28 cellular contexts compared by ENCODE assay signal in the genomic region with DNA sequence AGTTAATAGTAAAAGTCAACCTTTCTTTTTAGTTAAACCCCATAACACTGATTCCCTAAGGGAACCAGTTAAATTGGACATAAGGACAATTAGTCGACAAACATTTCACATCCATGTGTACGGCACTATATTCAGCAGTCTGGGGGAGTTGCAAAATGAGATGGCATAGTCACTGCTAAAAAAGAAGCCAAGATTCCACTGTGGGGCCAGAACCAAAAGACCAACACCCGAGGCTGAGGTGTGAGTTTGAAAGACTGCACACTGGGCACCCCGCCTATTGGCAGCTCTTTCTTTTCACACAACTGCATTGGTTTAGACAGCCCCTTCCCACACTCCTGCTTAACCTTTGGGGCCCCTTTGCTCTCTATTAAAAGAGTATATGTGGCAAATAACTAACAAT.
"Had no signal": no experiment of that assay in that cellular context is flagged by ENCODE, and none has a peak within 500 bp of the region (broad histone marks: within the 10 kb centered on the region; RNA-seq: fewer than 3 reads in every experiment).

No MANE protein-coding gene starts in this region.

- H3K36me3 ChIP-seq: neural progenitor cell had no signal

- H3K9me3 Mint-ChIP-seq: activated CD4-positive, alpha-beta memory T cell treated with anti-CD3 and anti-CD28 coated beads for 36 hours; activated CD4-positive, alpha-beta T cell treated with anti-CD3 and anti-CD28 coated beads, Interleukin-2, amount 10 ng/mL, durations not matched to agents 24 days and 14 days; activated naive CD4-positive, alpha-beta T cell treated with anti-CD3 and anti-CD28 coated beads, Interleukin-2, amount 10 ng/mL, durations not matched to agents 7 days and 5 days; activated naive CD8-positive, alpha-beta T cell treated with anti-CD3 and anti-CD28 coated beads, Interleukin-2, amount 10 ng/mL, durations not matched to agents 7 days and 5 days; activated T-helper 1 cell treated with anti-CD3 and anti-CD28 coated beads, Interleukin-12 subunit alpha, Interleukin-12 subunit beta, Interleukin-2, Interleukin-4 antibody, amounts not matched to agents 30 ng/mL and 10 ng/mL and 1 ng/mL, durations not matched to agents 14 hours and 24 hours and 36 hours; dendritic cell treated with granulocyte-macrophage colony-stimulating factor and Interleukin-4, amounts not matched to agents 40 ng/mL and 50 ng/mL, for 4 days; naive B cell; neural progenitor cell; stimulated activated naive CD8-positive, alpha-beta T cell treated with anti-CD3 and anti-CD28 coated beads, Interleukin-15, Interleukin-2, amounts not matched to agents 100 ng/mL and 50 ng/mL, for 24 hours had no signal

- H3K27me3 Mint-ChIP-seq: activated CD4-positive, alpha-beta memory T cell treated with anti-CD3 and anti-CD28 coated beads for 36 hours; activated CD4-positive, alpha-beta T cell treated with anti-CD3 and anti-CD28 coated beads, Interleukin-2, amount 10 ng/mL, durations not matched to agents 24 days and 14 days; activated naive CD4-positive, alpha-beta T cell treated with anti-CD3 and anti-CD28 coated beads, Interleukin-2, amount 10 ng/mL, durations not matched to agents 7 days and 5 days; activated naive CD8-positive, alpha-beta T cell treated with anti-CD3 and anti-CD28 coated beads, Interleukin-2, amount 10 ng/mL, durations not matched to agents 7 days and 5 days; dendritic cell treated with granulocyte-macrophage colony-stimulating factor and Interleukin-4, amounts not matched to agents 40 ng/mL and 50 ng/mL, for 4 days; naive B cell; stimulated activated naive CD8-positive, alpha-beta T cell treated with anti-CD3 and anti-CD28 coated beads, Interleukin-15, Interleukin-2, amounts not matched to agents 100 ng/mL and 50 ng/mL, for 24 hours had no signal

- DNase-seq: activated CD4-positive, alpha-beta memory T cell treated with anti-CD3 and anti-CD28 coated beads for 36 hours; activated CD4-positive, alpha-beta T cell treated with anti-CD3 and anti-CD28 coated beads, Interleukin-2, amount 10 ng/mL, durations not matched to agents 24 days and 14 days; activated CD4-positive, CD25-positive, alpha-beta regulatory T cell treated with anti-CD3 and anti-CD28 coated beads, Interleukin-2, amount 50 U/mL, for 72 hours; activated CD8-positive, alpha-beta memory T cell treated with anti-CD3 and anti-CD28 coated beads, Interleukin-2, amount 50 U/mL, for 4 hours; activated gamma-delta T cell; activated naive CD4-positive, alpha-beta T cell treated with anti-CD3 and anti-CD28 coated beads, Interleukin-2, amount 10 ng/mL, durations not matched to agents 7 days and 5 days; activated naive CD8-positive, alpha-beta T cell treated with anti-CD3 and anti-CD28 coated beads, Interleukin-2, amount 10 ng/mL, durations not matched to agents 7 days and 5 days; activated T-cell treated with anti-CD3 and anti-CD28 coated beads, Interleukin-2, amount 50 U/mL, for 1 hour; brain microvascular endothelial cell; central memory CD4-positive, alpha-beta T cell; effector CD4-positive, alpha-beta T cell; kidney glomerular epithelial cell; left lung; naive B cell; occipital lobe; right lobe of liver; stimulated activated CD4-positive, alpha-beta T cell treated with anti-CD3 and anti-CD28 coated beads, Interleukin-12 subunit alpha, Interleukin-12 subunit beta, amount 100 ng/mL, for 4 hours; stimulated activated CD4-positive, alpha-beta T cell treated with anti-CD3 and anti-CD28 coated beads, Interleukin-4, amount 100 ng/mL, for 1 hour; T-helper 2 cell; upper lobe of right lung had no signal

- H3K27ac Mint-ChIP-seq: activated CD4-positive, alpha-beta memory T cell treated with anti-CD3 and anti-CD28 coated beads for 36 hours; activated CD4-positive, alpha-beta T cell treated with anti-CD3 and anti-CD28 coated beads, Interleukin-2, amount 10 ng/mL, durations not matched to agents 24 days and 14 days; activated naive CD4-positive, alpha-beta T cell treated with anti-CD3 and anti-CD28 coated beads, Interleukin-2, amount 10 ng/mL, durations not matched to agents 7 days and 5 days; activated naive CD8-positive, alpha-beta T cell treated with anti-CD3 and anti-CD28 coated beads, Interleukin-2, amount 10 ng/mL, durations not matched to agents 7 days and 5 days; activated T-helper 1 cell treated with anti-CD3 and anti-CD28 coated beads, Interleukin-12 subunit alpha, Interleukin-12 subunit beta, Interleukin-2, Interleukin-4 antibody, amounts not matched to agents 30 ng/mL and 10 ng/mL and 1 ng/mL, durations not matched to agents 14 hours and 24 hours and 36 hours; dendritic cell treated with granulocyte-macrophage colony-stimulating factor and Interleukin-4, amounts not matched to agents 40 ng/mL and 50 ng/mL, for 4 days; neural progenitor cell; stimulated activated naive CD8-positive, alpha-beta T cell treated with anti-CD3 and anti-CD28 coated beads, Interleukin-15, Interleukin-2, amounts not matched to agents 100 ng/mL and 50 ng/mL, for 24 hours had no signal

- H3K9me3 ChIP-seq: ascending aorta, gastroesophageal sphincter, left lung, right lobe of liver, upper lobe of right lung had no signal

- H3K4me3 Mint-ChIP-seq: activated CD4-positive, alpha-beta memory T cell treated with anti-CD3 and anti-CD28 coated beads for 36 hours; activated CD4-positive, alpha-beta T cell treated with anti-CD3 and anti-CD28 coated beads, Interleukin-2, amount 10 ng/mL, durations not matched to agents 24 days and 14 days; activated naive CD4-positive, alpha-beta T cell treated with anti-CD3 and anti-CD28 coated beads, Interleukin-2, amount 10 ng/mL, durations not matched to agents 7 days and 5 days; activated naive CD8-positive, alpha-beta T cell treated with anti-CD3 and anti-CD28 coated beads, Interleukin-2, amount 10 ng/mL, durations not matched to agents 7 days and 5 days; activated T-helper 1 cell treated with anti-CD3 and anti-CD28 coated beads, Interleukin-12 subunit alpha, Interleukin-12 subunit beta, Interleukin-2, Interleukin-4 antibody, amounts not matched to agents 30 ng/mL and 10 ng/mL and 1 ng/mL, durations not matched to agents 14 hours and 24 hours and 36 hours; dendritic cell treated with granulocyte-macrophage colony-stimulating factor and Interleukin-4, amounts not matched to agents 40 ng/mL and 50 ng/mL, for 4 days; naive B cell; neural progenitor cell; stimulated activated naive CD8-positive, alpha-beta T cell treated with anti-CD3 and anti-CD28 coated beads, Interleukin-15, Interleukin-2, amounts not matched to agents 100 ng/mL and 50 ng/mL, for 24 hours had no signal

- H3K4me3 ChIP-seq: ascending aorta, gastroesophageal sphincter, left lung, neural progenitor cell, right lobe of liver, skin epidermis, upper lobe of right lung had no signal

- H3K27me3 ChIP-seq: ascending aorta, brain microvascular endothelial cell, gastroesophageal sphincter, left lung, neural progenitor cell, right lobe of liver, upper lobe of right lung had no signal

- H3K4me1 ChIP-seq: ascending aorta, neural progenitor cell had no signal

- ATAC-seq: gastroesophageal sphincter, left lung, right lobe of liver, SK-N-SH treated with all-trans-retinoic acid at 6 μM for 48 hours, upper lobe of right lung had no signal

- H3K27ac ChIP-seq: ascending aorta, brain microvascular endothelial cell, gastroesophageal sphincter, left lung, neural progenitor cell, right lobe of liver, skin epidermis, upper lobe of right lung had no signal
